21 cellular contexts compared by ENCODE assay signal in genomic region chr1:44720281-44720680, GRCh38. TPM values are rescaled to one million over a fixed set of nuclear protein-coding genes. Genes with fewer than 3 reads are reported as not detected.
DNase-seq lines count a peak whose midpoint lies in the region; ATAC-seq and TF ChIP-seq lines count a peak whose summit lies in the region.
"Had no signal": no experiment of that assay in that cellular context is flagged by ENCODE, and none has a peak within 500 bp of the region (broad histone marks: within the 10 kb centered on the region; RNA-seq: fewer than 3 reads in every experiment).

No MANE protein-coding gene starts in this region.

- no peaks in the 10 kb centered on the region for H3K27me3 Mint-ChIP-seq in T-helper 2 cell treated with Interferon-gamma antibody and Interleukin-4, amounts not matched to agents 5 μg/mL and 100 μg/mL, for 36 hours (ENCODE audit: low read depth)
- H3K27me3 Mint-ChIP-seq in CD8-positive, alpha-beta T cell (ENCODE audit: low read depth): no peaks in the 10 kb centered on the region
- H3K27me3 Mint-ChIP-seq in T-helper 17 cell: no peaks in the 10 kb centered on the region
- H3K27me3 Mint-ChIP-seq in memory B cell: no peaks in the 10 kb centered on the region

- H3K27me3 ChIP-seq in CD8-positive, alpha-beta T cell (ENCODE audit: insufficient read depth, low read length): no peaks in the 10 kb centered on the region
- H3K27me3 ChIP-seq in suprapubic skin: no peaks in the 10 kb centered on the region
- H3K27me3 ChIP-seq: body of pancreas, upper lobe of left lung had no signal

- H3K4me1 ChIP-seq in CD8-positive, alpha-beta T cell (ENCODE audit: insufficient read depth, low read length): peaks cover 84% of the 10 kb centered on the region
- peaks cover 3% of the 10 kb centered on the region for H3K4me1 ChIP-seq in suprapubic skin

- peaks cover 5% of the 10 kb centered on the region for H3K36me3 Mint-ChIP-seq in T-helper 2 cell treated with Interferon-gamma antibody and Interleukin-4, amounts not matched to agents 5 μg/mL and 100 μg/mL, for 36 hours (ENCODE audit: low read depth)
- peaks cover 5% of the 10 kb centered on the region for H3K36me3 Mint-ChIP-seq in CD8-positive, alpha-beta T cell
- H3K36me3 Mint-ChIP-seq in T-helper 17 cell (ENCODE audit: low read depth) (no peaks in the 10 kb centered on the region), memory B cell (no peaks in the 10 kb centered on the region)

- no peak for TF ChIP-seq EP300 in suprapubic skin (IDR thresholded peaks at IDR 0.05)

- no peak for TF ChIP-seq POLR2A in suprapubic skin (IDR thresholded peaks at IDR 0.05)

- no peaks in the 10 kb centered on the region for H3K36me3 ChIP-seq in CD8-positive, alpha-beta T cell (ENCODE audit: insufficient read depth, low read length)
- no peaks in the 10 kb centered on the region for H3K36me3 ChIP-seq in suprapubic skin
- H3K36me3 ChIP-seq: esophagus muscularis mucosa, HAP-1, upper lobe of left lung had no signal

- POLR2A ChIA-PET in CD8-positive, alpha-beta T cell (lab: Charles Lee): interaction anchor here (3.1 kb wide), 1 partner anchor 11 kb away, joined by 74 read pairs; the partner anchor contains the start of gene RNU5D-1

- H3K4me3 Mint-ChIP-seq in T-helper 2 cell treated with Interferon-gamma antibody and Interleukin-4, amounts not matched to agents 5 μg/mL and 100 μg/mL, for 36 hours: peak overlapping the region; percentile 54
- H3K4me3 Mint-ChIP-seq in CD8-positive, alpha-beta T cell: peak overlapping the region; percentile 24
- H3K4me3 Mint-ChIP-seq in T-helper 17 cell: peak overlapping the region; percentile 77
- H3K4me3 Mint-ChIP-seq in memory B cell: peak overlapping the region; percentile 36

- intact Hi-C loops in CD8-positive, alpha-beta T cell (cut with DNase I, micrococcal nuclease): no loop called here

- H3K27ac Mint-ChIP-seq in T-helper 2 cell treated with Interferon-gamma antibody and Interleukin-4, amounts not matched to agents 5 μg/mL and 100 μg/mL, for 36 hours: peak overlapping the region; percentile 96
- peak overlapping the region; percentile 96 for H3K27ac Mint-ChIP-seq in CD8-positive, alpha-beta T cell
- H3K27ac Mint-ChIP-seq in T-helper 17 cell (peak overlapping the region; percentile 98), memory B cell (peak overlapping the region; percentile 95)

- no peak for ATAC-seq in CD8-positive, alpha-beta T cell
- ATAC-seq in T-helper 17 cell (no peak), memory B cell (ENCODE audit: low read depth) (no peak), HG03571 (IDR thresholded peaks at IDR 0.05; ENCODE audit: unreplicated experiment) (no peak)
- ATAC-seq: body of pancreas, sciatic nerve had no signal

- H3K9me3 ChIP-seq in CD8-positive, alpha-beta T cell (ENCODE audit: low read length): no peaks in the 10 kb centered on the region
- H3K9me3 ChIP-seq in T-helper 17 cell (ENCODE audit: control insufficient read depth, low read length, poor library complexity, severe bottlenecking) (no peaks in the 10 kb centered on the region), suprapubic skin (no peaks in the 10 kb centered on the region)
- H3K9me3 ChIP-seq: body of pancreas, Caco-2, esophagus muscularis mucosa, HAP-1, upper lobe of left lung had no signal

- WGBS in suprapubic skin: 80% methylated on average over 4 of the region's 4 CpGs

- TF ChIP-seq CTCF in CD8-positive, alpha-beta T cell (IDR thresholded peaks at IDR 0.05): no peak
- TF ChIP-seq CTCF in suprapubic skin (IDR thresholded peaks at IDR 0.05): no peak

- H3K27ac ChIP-seq in CD8-positive, alpha-beta T cell (ENCODE audit: low read depth, low read length): no peak overlapping the region
- no peak overlapping the region for H3K27ac ChIP-seq in suprapubic skin
- H3K27ac ChIP-seq: esophagus muscularis mucosa had no signal

- peaks cover 65% of the 10 kb centered on the region for H3K4me1 Mint-ChIP-seq in T-helper 2 cell treated with Interferon-gamma antibody and Interleukin-4, amounts not matched to agents 5 μg/mL and 100 μg/mL, for 36 hours (ENCODE audit: low read depth)
- peaks cover 78% of the 10 kb centered on the region for H3K4me1 Mint-ChIP-seq in CD8-positive, alpha-beta T cell (ENCODE audit: low read depth)
- peaks cover 57% of the 10 kb centered on the region for H3K4me1 Mint-ChIP-seq in T-helper 17 cell
- peaks cover 44% of the 10 kb centered on the region for H3K4me1 Mint-ChIP-seq in memory B cell

- CTCF ChIA-PET in CD8-positive, alpha-beta T cell (lab: Charles Lee): interaction anchor here (0.7 to 5.2 kb wide), 4 partner anchors 8 to 1484 kb away, joined by 4 to 46 read pairs (median 18); partner anchors contain the start of gene RNU5D-1

- H3K4me3 ChIP-seq in CD8-positive, alpha-beta T cell (ENCODE audit: low read depth, low read length): no peak overlapping the region
- H3K4me3 ChIP-seq in suprapubic skin: no peak overlapping the region
- H3K4me3 ChIP-seq: body of pancreas, esophagus muscularis mucosa, HAP-1, upper lobe of left lung had no signal

- DNase-seq in T-helper 2 cell treated with Interferon-gamma antibody and Interleukin-4, amounts not matched to agents 5 μg/mL and 100 μg/mL, for 36 hours (ENCODE audit: low spot score): no peak
- DNase-seq in T-helper 2 cell (no peak), T-helper 17 cell (no peak), memory B cell (ENCODE audit: low spot score in 2 of 2) (no peak), suprapubic skin (ENCODE audit: low spot score in 2 of 2) (no peak)
- no peak for DNase-seq in CD8-positive, alpha-beta T cell
- DNase-seq in stimulated activated CD4-positive, alpha-beta T cell treated with anti-CD3 and anti-CD28 coated beads, Interleukin-12 subunit alpha, Interleukin-12 subunit beta, amount 100 ng/mL, for 4 hours: no peak
- DNase-seq: body of pancreas, Caco-2, GF-D8, head of caudate nucleus, MV-4-11, NCI-H69, nucleus accumbens, upper lobe of left lung had no signal

- H3K9me3 Mint-ChIP-seq in T-helper 2 cell treated with Interferon-gamma antibody and Interleukin-4, amounts not matched to agents 5 μg/mL and 100 μg/mL, for 36 hours: no peaks in the 10 kb centered on the region
- no peaks in the 10 kb centered on the region for H3K9me3 Mint-ChIP-seq in CD8-positive, alpha-beta T cell
- no peaks in the 10 kb centered on the region for H3K9me3 Mint-ChIP-seq in memory B cell

RNA-seq across cellular contexts. Expression of gene RNU5D-1, which starts 10.7 kb away (rescaled TPM):
- total RNA-seq in CD8-positive, alpha-beta T cell: not detected
- total RNA-seq in T-helper 17 cell (not detected), suprapubic skin (not detected)
- total RNA-seq: body of pancreas, dermis microvascular lymphatic vessel endothelial cell, esophagus muscularis mucosa, mesenteric fat pad, sciatic nerve, upper lobe of left lung had no signal

RNA-seq across cellular contexts. Expression of gene KIF2C, which starts 19.4 kb away (rescaled TPM):
- under 1 TPM; 0.58 to 0.81 TPM for total RNA-seq in CD8-positive, alpha-beta T cell
- total RNA-seq in T-helper 17 cell (1 to 10 TPM; 1.4 to 1.7 TPM), suprapubic skin (1 to 10 TPM; 2.1 to 5.0 (median 3.9) TPM)
- total RNA-seq: body of pancreas had no signal

RNA-seq across cellular contexts. Expression of gene ARMH1, which starts 45.8 kb away (rescaled TPM):
- 100 to 1,000 TPM; 117 to 128 TPM for total RNA-seq in CD8-positive, alpha-beta T cell
- total RNA-seq in T-helper 17 cell: 10 to 100 TPM; 53.0 to 56.8 TPM
- 1 to 10 TPM in 3 of 4 donors, under 1 TPM in 1; 0.80 to 5.0 (median 1.4) TPM for total RNA-seq in suprapubic skin
- total RNA-seq: Caco-2 had no signal

RNA-seq across cellular contexts. Expression of gene TMEM53, which starts 46.0 kb away (rescaled TPM):
- total RNA-seq in CD8-positive, alpha-beta T cell: 1 to 10 TPM in 1 of 2 experiments, not detected in 1; 1.2 TPM
- total RNA-seq in T-helper 17 cell (1 to 10 TPM; 2.6 to 2.8 TPM), suprapubic skin (1 to 10 TPM; 2.3 to 9.9 (median 4.3) TPM)

RNA-seq across cellular contexts. Expression of gene RPS8, which starts 55.1 kb away (rescaled TPM):
- 1,000 to 10,000 TPM; 3,381 to 3,465 TPM for total RNA-seq in CD8-positive, alpha-beta T cell
- total RNA-seq in T-helper 17 cell (1,000 to 10,000 TPM; 2,841 to 3,014 TPM), suprapubic skin (1,000 to 10,000 TPM; 1,858 to 3,271 (median 2,807) TPM)

Comparison
In these comparisons a context has a peak if more than half of its experiments do, and no peak if none do; other contexts are left out.
1. H3K4me3 Mint-ChIP-seq: peak in every context shown above with its lines; median percentile 77 in T-helper 17 cell; 54 in T-helper 2 cell treated with Interferon-gamma antibody and Interleukin-4, amounts not matched to agents 5 μg/mL and 100 μg/mL, for 36 hours; 36 in memory B cell; 24 in CD8-positive, alpha-beta T cell.
2. RNA of gene ARMH1, which starts 45.8 kb away (total RNA-seq): 117 to 128 TPM in CD8-positive, alpha-beta T cell and 53.0 to 56.8 TPM in T-helper 17 cell; 0.80 to 5.0 TPM in suprapubic skin; every median in the first group is over 4 times any median in the second.
3. Peak in every context shown above with its lines, with median percentiles within 50 percentile points of each other: H3K27ac Mint-ChIP-seq.